ENCODE assay signal across 8 cellular contexts in the genomic region with DNA sequence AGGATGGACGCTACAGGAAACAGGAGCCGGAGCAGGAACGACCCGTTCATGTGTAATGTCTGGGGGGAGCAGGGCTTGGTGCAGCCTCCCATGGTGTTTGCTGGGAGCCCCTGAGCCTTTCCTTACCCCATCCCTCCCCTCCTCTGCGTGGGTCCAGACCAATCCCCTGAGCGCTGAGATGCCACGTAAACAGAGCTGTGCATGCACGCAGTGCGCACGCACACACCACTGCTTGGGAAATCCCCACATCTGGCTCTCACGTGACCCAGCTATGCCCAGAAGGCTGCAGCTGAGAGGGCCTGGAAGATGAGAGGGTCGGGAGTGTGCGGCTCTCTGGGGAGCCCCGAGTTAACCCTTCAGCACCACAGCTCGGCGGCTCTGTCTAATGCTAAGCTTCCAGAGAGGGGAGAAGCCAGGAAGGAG.
DNase-seq lines count a peak whose midpoint lies in the region; ATAC-seq, FAIRE-seq and TF ChIP-seq lines count a peak whose summit lies in the region.

No MANE protein-coding gene starts in this region.

- FAIRE-seq in HepG2 (lab: Jason Lieb, UNC): no peak

- ATAC-seq in HG03342 (IDR thresholded peaks at IDR 0.05; ENCODE audit: unreplicated experiment) (peak; percentile 79), HepG2 (no peak)
- peak; percentile 98 for ATAC-seq in central memory CD8-positive, alpha-beta T cell (replicated peaks; ENCODE audit: extremely low read depth, poor library complexity, severe bottlenecking)

- no peaks in the 10 kb centered on the region for H3K36me3 Mint-ChIP-seq in central memory CD8-positive, alpha-beta T cell (ENCODE audit: insufficient read depth)

- no peaks in the 10 kb centered on the region for H3K9me3 Mint-ChIP-seq in central memory CD8-positive, alpha-beta T cell

- peak overlapping the region; percentile 90 for H3K27ac Mint-ChIP-seq in central memory CD8-positive, alpha-beta T cell (ENCODE audit: low read depth)

- TF ChIP-seq EP300 in HepG2 (IDR thresholded peaks at IDR 0.05; ENCODE audit: low read depth in 2 of 2, low read length in 2 of 2): no peak
- TF ChIP-seq EP300 in HepG2 (CRISPR knock-in tag; IDR thresholded peaks at IDR 0.05; ENCODE audit: borderline replicate concordance): no peak

- WGBS in HepG2 (ENCODE audit: low lambda C conversion rate): 96% methylated on average over 14 of the region's 16 CpGs

- no peaks in the 10 kb centered on the region for H3K27me3 ChIP-seq in HepG2 (ENCODE audit: control insufficient read depth in 1 of 2, insufficient read depth in 2 of 2, low read length in 2 of 2)

- H3K79me2 ChIP-seq in HepG2 (ENCODE audit: insufficient read depth, low read length): no peaks in the 10 kb centered on the region

- no peak for TF ChIP-seq CTCF in HepG2 (CRISPR knock-in tag; IDR thresholded peaks at IDR 0.05)

- no peak overlapping the region for H3K9ac ChIP-seq in HepG2 (ENCODE audit: insufficient read depth, low read depth, low read length)

- H3K4me1 Mint-ChIP-seq in central memory CD8-positive, alpha-beta T cell: peaks cover 16% of the 10 kb centered on the region

- no peak overlapping the region for H2AFZ ChIP-seq in HepG2 (ENCODE audit: low read length)

- no peak for TF ChIP-seq POLR2A in HepG2 (IDR thresholded peaks at IDR 0.05; ENCODE audit: insufficient read depth in 1 of 2, low read depth in 2 of 2, low read length in 2 of 2)

- H3K9me3 ChIP-seq in HepG2 (ENCODE audit: low read length): no peaks in the 10 kb centered on the region

- in situ Hi-C loops in HepG2 (cut with HindIII; ENCODE audit: extremely low pct_ligation_motif_present, low pct_unique_long_range_greater_than_20kb): no loop called here

- DNase-seq in NK-92 (lab: John Stamatoyannopoulos, UW; ENCODE audit: unreplicated experiment): peak; percentile 20
- no peak for DNase-seq in NK-92 treated with Interleukin-12 subunit alpha and Interleukin-12 subunit beta, amount 100 ng/mL, for 24 hours (lab: John Stamatoyannopoulos, UW)
- peak; percentile 70 for DNase-seq in activated CD4-positive, CD25-positive, alpha-beta regulatory T cell treated with anti-CD3 and anti-CD28 coated beads, Interleukin-2, amount 50 U/mL, for 16 hours (ENCODE audit: low read depth, low spot score)
- peak; percentile 55 to 80 for DNase-seq in central memory CD8-positive, alpha-beta T cell (ENCODE audit: low spot score in 2 of 2)
- no peak for DNase-seq in HepG2 (ENCODE audit: low spot score)
- peak; percentile 86 for DNase-seq in stimulated activated CD4-positive, alpha-beta T cell treated with anti-CD3 and anti-CD28 coated beads, Interleukin-4, amount 100 ng/mL, for 1 hour
- no peak for DNase-seq in HuH-7.5 (ENCODE audit: low spot score)

- TF ChIP-seq RAD21 in HepG2 (CRISPR knock-in tag; IDR thresholded peaks at IDR 0.05): no peak

- no peaks in the 10 kb centered on the region for H3K27me3 Mint-ChIP-seq in central memory CD8-positive, alpha-beta T cell

- no peaks in the 10 kb centered on the region for H3K4me1 ChIP-seq in HepG2 (ENCODE audit: insufficient read depth, low read length)

- H3K4me2 ChIP-seq in HepG2 (ENCODE audit: low read depth, low read length): no peak overlapping the region

- intact Hi-C loops in HepG2 (cut with micrococcal nuclease; ENCODE audit: unreplicated experiment): no loop called here

- POLR2A ChIA-PET in HepG2 (lab: Yijun Ruan, JAX): no interaction called here

- CTCF ChIA-PET in HepG2 (lab: Yijun Ruan, JAX; ENCODE audit: low intra/inter-chr PET ratio, low total read pairs): no interaction called here

- H3K4me3 Mint-ChIP-seq in central memory CD8-positive, alpha-beta T cell: peak overlapping the region; percentile 75

- H3K36me3 ChIP-seq in HepG2 (replicated peaks in 1 of 2; ENCODE audit: control insufficient read depth in 1 of 2, insufficient read depth in 2 of 2, low read length in 2 of 2): peaks cover 6 to 51% of the 10 kb centered on the region in 2 experiments

- H4K20me1 ChIP-seq in HepG2 (ENCODE audit: insufficient read depth, low read length): no peaks in the 10 kb centered on the region

- no peak overlapping the region for H3K27ac ChIP-seq in HepG2 (ENCODE audit: extremely low read length, insufficient read depth, low read length)

- H3K4me3 ChIP-seq in HepG2 (replicated peaks in 1 of 3; ENCODE audit: insufficient read depth in 1 of 3, low read depth in 2 of 3, low read length in 3 of 3): no peak overlapping the region

- BruUV-seq in HepG2 (replicated peaks; lab: Mats Ljungman, UMichigan): no TSS peak

TF ChIP-seq in HepG2, 621 proteins besides CTCF, POLR2A, EP300 and RAD21:
- TF ChIP-seq ZNF224 (CRISPR knock-in tag; IDR thresholded peaks at IDR 0.05) (no peak), EZH2 (conservative IDR thresholded peaks at IDR 0.05; ENCODE audit: low read depth, low read length) (no peak), MXD4 (CRISPR knock-in tag; IDR thresholded peaks at IDR 0.05) (no peak), MTF1 (CRISPR knock-in tag; IDR thresholded peaks at IDR 0.05) (no peak), POLR2G (IDR thresholded peaks at IDR 0.05; ENCODE audit: low read depth, low read length) (no peak), AGO2 (optimal IDR thresholded peaks at IDR 0.05; ENCODE audit: low read depth, low read length) (peak; percentile 70), CEBPG (CRISPR knock-in tag; IDR thresholded peaks at IDR 0.05) (no peak)

Comparison
In these comparisons a context has a peak if more than half of its experiments do, and no peak if none do; other contexts are left out.
1. DNase-seq: peak in NK-92 (single experiment), activated CD4-positive, CD25-positive, alpha-beta regulatory T cell treated with anti-CD3 and anti-CD28 coated beads, Interleukin-2, amount 50 U/mL, for 16 hours (single experiment), central memory CD8-positive, alpha-beta T cell (2 of 2) and stimulated activated CD4-positive, alpha-beta T cell treated with anti-CD3 and anti-CD28 coated beads, Interleukin-4, amount 100 ng/mL, for 1 hour (single experiment); none in NK-92 treated with Interleukin-12 subunit alpha and Interleukin-12 subunit beta, amount 100 ng/mL, for 24 hours (single experiment), HepG2 (single experiment) and HuH-7.5 (single experiment).